1 cellular context compared by ENCODE assay signal in genomic region chr10:2949948-2950354, GRCh38.
TF ChIP-seq lines count a peak whose summit lies in the region.

No MANE protein-coding gene starts in this region.

TF ChIP-seq in SK-N-SH treated with all-trans-retinoic acid at 6 μM for 48 hours, 23 proteins besides CTCF, POLR2A, EP300 and RAD21 (continued from another document):
- TF ChIP-seq PATZ1 (CRISPR knock-in tag; IDR thresholded peaks at IDR 0.05; ENCODE audit: borderline replicate concordance) = no peak
